20 cellular contexts compared by ENCODE assay signal in the genomic region with DNA sequence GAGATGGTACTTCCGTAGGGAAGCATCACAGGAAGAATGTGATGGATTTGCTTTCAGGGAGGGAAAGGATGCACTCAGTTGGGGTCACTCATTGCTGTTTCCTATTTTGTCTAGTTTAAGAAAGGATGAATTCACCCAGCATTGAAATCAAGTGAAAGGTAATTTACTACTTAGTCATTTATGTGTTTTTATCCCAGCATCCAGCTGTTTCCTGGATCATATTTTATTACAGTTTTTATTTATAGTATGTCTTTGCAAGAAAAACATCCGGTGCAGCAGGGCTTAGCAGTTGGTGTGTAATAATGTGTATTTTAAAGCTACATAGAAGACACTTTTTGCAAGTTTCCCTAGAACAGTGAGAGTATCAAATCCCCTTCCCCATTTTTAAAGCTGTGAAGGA. TPM values are rescaled to one million over a fixed set of nuclear protein-coding genes. Genes with fewer than 3 reads are reported as not detected.
A peak's percentile ranks its signal among the peaks of the same experiment; 100 is the strongest.
DNase-seq lines count a peak whose midpoint lies in the region; ATAC-seq, FAIRE-seq and TF ChIP-seq lines count a peak whose summit lies in the region.
"Had no signal": no experiment of that assay in that cellular context is flagged by ENCODE, and none has a peak within 500 bp of the region (broad histone marks: within the 10 kb centered on the region; RNA-seq: fewer than 3 reads in every experiment).

No MANE protein-coding gene starts in this region.

- no peak for FAIRE-seq in frontal cortex (lab: Jason Lieb, UNC)
- FAIRE-seq: GM18507 had no signal

- TF ChIP-seq CTCF in RWPE1 (conservative IDR thresholded peaks at IDR 0.05; ENCODE audit: low read depth) = no peak

- CTCF ChIA-PET in RWPE1 (lab: Yijun Ruan, JAX) = interaction anchor here (0.5 to 1.0 kb wide), 2 partner anchors 310 to 333 kb away, joined by 3 to 4 read pairs; no protein-coding TSS in a partner anchor

- no peak overlapping the region for H3K27ac ChIP-seq in RWPE1
- H3K27ac ChIP-seq: GM23248, KMS-11 had no signal

- no peak for ATAC-seq in left lobe of liver
- ATAC-seq: CD8-positive, alpha-beta T cell; SK-N-SH treated with all-trans-retinoic acid at 6 μM for 48 hours had no signal

- DNase-seq in ELR (ENCODE audit: low read depth) (peak; percentile 6), MV-4-11 (lab: John Stamatoyannopoulos, UW) (peak; percentile 56), glomerular endothelial cell (ENCODE audit: extremely low read depth, low read depth, low spot score) (peak; percentile 64), RWPE1 (ENCODE audit: low spot score) (no peak), left lobe of liver (ENCODE audit: low spot score) (no peak), frontal cortex (ENCODE audit: low spot score in 2 of 2) (no peak)
- DNase-seq in effector CD4-positive, alpha-beta T cell = no peak
- DNase-seq: BE2C; CD8-positive, alpha-beta T cell; GM23248; MG63; NCI-H1092 treated with DMSO at 0.1 percent for 48 hours; NCI-H1694; NCI-H2107; NCI-H226; NCI-H524 treated with DMSO at 0.1 percent for 48 hours; SHP77 treated with DMSO at 0.1 percent for 48 hours had no signal

- POLR2A ChIA-PET in RWPE1 (lab: Yijun Ruan, JAX; ENCODE audit: low non-redundant PET) = no interaction called here

RNA-seq across cellular contexts. Expression of a gene that starts 37.4 kb away (rescaled TPM):
- total RNA-seq in glomerular endothelial cell (9.3 and 25.9 TPM in 2 replicates), left lobe of liver (41.6 TPM), frontal cortex (28.9 TPM)

Comparison
In these comparisons a context has a peak if more than half of its experiments do, and no peak if none do; other contexts are left out.
1. DNase-seq: peak in ELR (single experiment), MV-4-11 (single experiment) and glomerular endothelial cell (single experiment); none in RWPE1 (single experiment), effector CD4-positive, alpha-beta T cell (single experiment), left lobe of liver (single experiment) and frontal cortex (0 of 2).